In the genomic region with DNA sequence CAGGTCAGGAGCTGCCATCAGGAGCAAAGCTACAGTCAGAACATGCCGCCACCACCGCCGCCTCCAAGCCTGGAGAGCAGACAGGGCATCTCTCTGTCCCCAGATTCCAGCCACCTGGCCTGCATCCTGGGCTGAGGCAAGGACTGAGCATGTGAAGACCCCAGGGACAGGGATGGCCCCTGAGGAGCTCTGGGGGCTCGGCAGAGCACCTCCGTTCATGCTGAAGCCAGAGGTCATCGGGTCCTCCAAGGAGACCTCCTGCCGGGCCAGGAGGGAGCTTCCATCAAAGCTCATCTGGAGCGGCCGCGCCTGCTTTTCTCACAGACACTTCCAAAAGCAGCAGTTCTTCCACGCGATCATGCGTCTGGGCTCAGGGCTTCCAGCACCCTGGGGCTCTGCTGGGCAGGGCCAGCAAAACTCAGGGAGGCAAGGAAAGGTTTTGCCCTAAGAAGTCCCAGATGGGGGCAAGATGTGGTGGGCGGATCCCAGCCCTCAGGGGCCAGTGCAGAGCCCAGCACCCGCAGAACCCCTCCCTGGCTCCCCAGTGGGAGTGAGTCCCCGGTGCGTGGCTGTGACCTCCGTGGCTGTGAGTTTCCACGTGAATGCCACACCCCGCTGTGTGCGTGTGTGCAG, we compare ENCODE assay signal across 20 cellular contexts.
"Had no signal": no experiment of that assay in that cellular context is flagged by ENCODE, and none has a peak within 500 bp of the region (broad histone marks: within the 10 kb centered on the region; RNA-seq: fewer than 3 reads in every experiment).

No MANE protein-coding gene starts in this region.

- H3K9ac ChIP-seq: parathyroid adenoma had no signal

- H3K4me3 Mint-ChIP-seq: nephron; stimulated activated memory B cell treated with anti-CD40 and anti-IgM and Interleukin-4, amounts not matched to agents 10 μg/mL and 1 μg/mL and 100 μg/mL, for 72 hours; stimulated activated naive CD8-positive, alpha-beta T cell treated with anti-CD3 and anti-CD28 coated beads, Interleukin-15, Interleukin-2, amounts not matched to agents 100 ng/mL and 50 ng/mL, for 24 hours had no signal

- DNase-seq: cerebellar nuclear complex; colonic mucosa; dermis blood vessel endothelial cell; esophagus squamous epithelium; foreskin keratinocyte; mesenchymal stem cell; naive B cell; retina; stimulated activated CD4-positive, alpha-beta T cell treated with anti-CD3 and anti-CD28 coated beads, Interleukin-15, amount 100 ng/mL, for 24 hours; stimulated activated CD4-positive, alpha-beta T cell treated with anti-CD3 and anti-CD28 coated beads, Interleukin-1b, Interleukin-23, amount 100 ng/mL, for 48 hours; stimulated activated CD4-positive, alpha-beta T cell treated with anti-CD3 and anti-CD28 coated beads, Interleukin-4, amount 100 ng/mL, for 24 hours had no signal

- H3K36me3 Mint-ChIP-seq: naive B cell; stimulated activated memory B cell treated with anti-CD40 and anti-IgM and Interleukin-4, amounts not matched to agents 10 μg/mL and 1 μg/mL and 100 μg/mL, for 72 hours had no signal

- H3K27ac ChIP-seq: colonic mucosa, esophagus squamous epithelium, foreskin keratinocyte, hepatocyte, parathyroid adenoma, psoas muscle, right lobe of liver, tibial artery had no signal

- H3K4me3 ChIP-seq: colonic mucosa, esophagus squamous epithelium, hepatocyte, lung, psoas muscle, right lobe of liver, tibial artery had no signal

- H3K4me1 ChIP-seq: colonic mucosa, esophagus squamous epithelium, foreskin keratinocyte, parathyroid adenoma, psoas muscle, right lobe of liver, tibial artery had no signal

- ATAC-seq: foreskin keratinocyte; psoas muscle; right lobe of liver; stimulated activated memory B cell treated with anti-CD40 and anti-IgM and Interleukin-4, amounts not matched to agents 10 μg/mL and 1 μg/mL and 100 μg/mL, for 72 hours had no signal

- H3K4me1 Mint-ChIP-seq: naive B cell; nephron; stimulated activated memory B cell treated with anti-CD40 and anti-IgM and Interleukin-4, amounts not matched to agents 10 μg/mL and 1 μg/mL and 100 μg/mL, for 72 hours had no signal

- H3K4me2 ChIP-seq: hepatocyte had no signal

- H3K27me3 ChIP-seq: colonic mucosa, foreskin keratinocyte, hepatocyte, right lobe of liver had no signal

- H2AFZ ChIP-seq: hepatocyte, parathyroid adenoma had no signal

- H3K27me3 Mint-ChIP-seq: naive B cell; stimulated activated naive CD8-positive, alpha-beta T cell treated with anti-CD3 and anti-CD28 coated beads, Interleukin-15, Interleukin-2, amounts not matched to agents 100 ng/mL and 50 ng/mL, for 24 hours had no signal

- H3K27ac Mint-ChIP-seq: naive B cell; nephron; stimulated activated memory B cell treated with anti-CD40 and anti-IgM and Interleukin-4, amounts not matched to agents 10 μg/mL and 1 μg/mL and 100 μg/mL, for 72 hours; stimulated activated naive CD8-positive, alpha-beta T cell treated with anti-CD3 and anti-CD28 coated beads, Interleukin-15, Interleukin-2, amounts not matched to agents 100 ng/mL and 50 ng/mL, for 24 hours had no signal

- H3K9me3 Mint-ChIP-seq: nephron; stimulated activated memory B cell treated with anti-CD40 and anti-IgM and Interleukin-4, amounts not matched to agents 10 μg/mL and 1 μg/mL and 100 μg/mL, for 72 hours; stimulated activated naive CD8-positive, alpha-beta T cell treated with anti-CD3 and anti-CD28 coated beads, Interleukin-15, Interleukin-2, amounts not matched to agents 100 ng/mL and 50 ng/mL, for 24 hours had no signal

- H3K36me3 ChIP-seq: colonic mucosa, esophagus squamous epithelium, right lobe of liver, tibial artery had no signal

- H3K9me3 ChIP-seq: colonic mucosa, esophagus squamous epithelium, psoas muscle, right lobe of liver had no signal
